Comparison of ENCODE assay signal across 2 cellular contexts in the genomic region with DNA sequence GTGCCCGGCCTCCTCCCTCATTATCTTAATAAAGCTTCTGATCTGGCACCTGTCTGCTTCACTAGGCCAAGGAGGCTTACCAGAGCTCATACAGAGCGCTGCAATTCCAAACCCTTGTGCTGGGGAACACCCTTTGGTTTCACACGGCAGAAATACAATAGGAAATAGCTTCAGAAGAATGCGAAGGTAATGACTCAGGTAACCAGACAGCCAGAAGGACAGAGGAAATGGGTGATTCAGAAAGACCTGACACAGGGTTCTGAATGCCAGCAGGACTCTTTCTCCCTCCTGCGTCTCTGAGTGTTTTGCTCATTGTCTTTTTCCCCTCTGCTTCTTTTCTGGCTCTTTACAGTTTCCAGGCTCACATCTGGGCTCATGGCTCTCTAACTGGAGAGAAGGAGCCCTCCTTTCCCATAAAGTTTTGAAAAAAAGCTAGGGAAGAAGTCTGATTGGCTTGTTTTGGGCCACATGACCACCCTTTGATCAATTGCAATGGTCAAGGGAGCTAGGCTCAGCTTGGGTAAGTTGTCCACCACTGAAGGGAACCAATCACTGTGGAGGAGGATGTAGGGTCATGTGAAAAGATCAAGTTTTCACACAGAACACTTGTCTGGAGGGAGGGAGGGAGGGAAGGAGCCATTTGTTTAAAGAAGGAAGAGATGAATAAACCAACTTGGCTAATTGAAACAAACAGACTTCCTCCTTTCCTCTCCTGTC.
TF ChIP-seq lines count a peak whose summit lies in the region.

No MANE protein-coding gene starts in this region.

TF ChIP-seq in SK-N-SH treated with all-trans-retinoic acid at 6 μM for 48 hours, 23 proteins besides CTCF, POLR2A, EP300 and RAD21 (continued from another document):
- TF ChIP-seq, protein P1, sequence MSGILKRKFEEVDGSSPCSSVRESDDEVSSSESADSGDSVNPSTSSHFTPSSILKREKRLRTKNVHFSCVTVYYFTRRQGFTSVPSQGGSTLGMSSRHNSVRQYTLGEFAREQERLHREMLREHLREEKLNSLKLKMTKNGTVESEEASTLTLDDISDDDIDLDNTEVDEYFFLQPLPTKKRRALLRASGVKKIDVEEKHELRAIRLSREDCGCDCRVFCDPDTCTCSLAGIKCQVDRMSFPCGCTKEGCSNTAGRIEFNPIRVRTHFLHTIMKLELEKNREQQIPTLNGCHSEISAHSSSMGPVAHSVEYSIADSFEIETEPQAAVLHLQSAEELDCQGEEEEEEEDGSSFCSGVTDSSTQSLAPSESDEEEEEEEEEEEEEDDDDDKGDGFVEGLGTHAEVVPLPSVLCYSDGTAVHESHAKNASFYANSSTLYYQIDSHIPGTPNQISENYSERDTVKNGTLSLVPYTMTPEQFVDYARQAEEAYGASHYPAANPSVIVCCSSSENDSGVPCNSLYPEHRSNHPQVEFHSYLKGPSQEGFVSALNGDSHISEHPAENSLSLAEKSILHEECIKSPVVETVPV (CRISPR knock-in tag; IDR thresholded peaks at IDR 0.05), result no peak
- no peak for TF ChIP-seq ZNF8 (CRISPR knock-in tag; IDR thresholded peaks at IDR 0.05)
- TF ChIP-seq ESRRG (CRISPR knock-in tag; IDR thresholded peaks at IDR 0.05), result no peak
- no peak for TF ChIP-seq BACH2 (CRISPR knock-in tag; IDR thresholded peaks at IDR 0.05; ENCODE audit: borderline replicate concordance)
- TF ChIP-seq ZFP30 (CRISPR knock-in tag; IDR thresholded peaks at IDR 0.05), result no peak
- no peak for TF ChIP-seq TCF4 (CRISPR knock-in tag; IDR thresholded peaks at IDR 0.05; ENCODE audit: borderline replicate concordance)
- TF ChIP-seq ZNF565 (CRISPR knock-in tag; conservative IDR thresholded peaks at IDR 0.05; ENCODE audit: low read depth), result no peak
- TF ChIP-seq, protein P2, sequence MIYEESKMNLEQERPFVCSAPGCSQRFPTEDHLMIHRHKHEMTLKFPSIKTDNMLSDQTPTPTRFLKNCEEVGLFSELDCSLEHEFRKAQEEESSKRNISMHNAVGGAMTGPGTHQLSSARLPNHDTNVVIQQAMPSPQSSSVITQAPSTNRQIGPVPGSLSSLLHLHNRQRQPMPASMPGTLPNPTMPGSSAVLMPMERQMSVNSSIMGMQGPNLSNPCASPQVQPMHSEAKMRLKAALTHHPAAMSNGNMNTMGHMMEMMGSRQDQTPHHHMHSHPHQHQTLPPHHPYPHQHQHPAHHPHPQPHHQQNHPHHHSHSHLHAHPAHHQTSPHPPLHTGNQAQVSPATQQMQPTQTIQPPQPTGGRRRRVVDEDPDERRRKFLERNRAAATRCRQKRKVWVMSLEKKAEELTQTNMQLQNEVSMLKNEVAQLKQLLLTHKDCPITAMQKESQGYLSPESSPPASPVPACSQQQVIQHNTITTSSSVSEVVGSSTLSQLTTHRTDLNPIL (CRISPR knock-in tag; IDR thresholded peaks at IDR 0.05; ENCODE audit: low read depth), result no peak
- no peak for TF ChIP-seq SNAI2 (CRISPR knock-in tag; IDR thresholded peaks at IDR 0.05)
- TF ChIP-seq, protein P3, sequence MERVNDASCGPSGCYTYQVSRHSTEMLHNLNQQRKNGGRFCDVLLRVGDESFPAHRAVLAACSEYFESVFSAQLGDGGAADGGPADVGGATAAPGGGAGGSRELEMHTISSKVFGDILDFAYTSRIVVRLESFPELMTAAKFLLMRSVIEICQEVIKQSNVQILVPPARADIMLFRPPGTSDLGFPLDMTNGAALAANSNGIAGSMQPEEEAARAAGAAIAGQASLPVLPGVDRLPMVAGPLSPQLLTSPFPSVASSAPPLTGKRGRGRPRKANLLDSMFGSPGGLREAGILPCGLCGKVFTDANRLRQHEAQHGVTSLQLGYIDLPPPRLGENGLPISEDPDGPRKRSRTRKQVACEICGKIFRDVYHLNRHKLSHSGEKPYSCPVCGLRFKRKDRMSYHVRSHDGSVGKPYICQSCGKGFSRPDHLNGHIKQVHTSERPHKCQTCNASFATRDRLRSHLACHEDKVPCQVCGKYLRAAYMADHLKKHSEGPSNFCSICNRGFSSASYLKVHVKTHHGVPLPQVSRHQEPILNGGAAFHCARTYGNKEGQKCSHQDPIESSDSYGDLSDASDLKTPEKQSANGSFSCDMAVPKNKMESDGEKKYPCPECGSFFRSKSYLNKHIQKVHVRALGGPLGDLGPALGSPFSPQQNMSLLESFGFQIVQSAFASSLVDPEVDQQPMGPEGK (CRISPR knock-in tag; IDR thresholded peaks at IDR 0.05; ENCODE audit: borderline replicate concordance), result no peak
- TF ChIP-seq TOX (CRISPR knock-in tag; IDR thresholded peaks at IDR 0.05; ENCODE audit: borderline replicate concordance), result no peak

TF ChIP-seq in SK-N-SH, 30 proteins besides CTCF, POLR2A, EP300 and RAD21 (continued from another document):
- TF ChIP-seq, protein P4, sequence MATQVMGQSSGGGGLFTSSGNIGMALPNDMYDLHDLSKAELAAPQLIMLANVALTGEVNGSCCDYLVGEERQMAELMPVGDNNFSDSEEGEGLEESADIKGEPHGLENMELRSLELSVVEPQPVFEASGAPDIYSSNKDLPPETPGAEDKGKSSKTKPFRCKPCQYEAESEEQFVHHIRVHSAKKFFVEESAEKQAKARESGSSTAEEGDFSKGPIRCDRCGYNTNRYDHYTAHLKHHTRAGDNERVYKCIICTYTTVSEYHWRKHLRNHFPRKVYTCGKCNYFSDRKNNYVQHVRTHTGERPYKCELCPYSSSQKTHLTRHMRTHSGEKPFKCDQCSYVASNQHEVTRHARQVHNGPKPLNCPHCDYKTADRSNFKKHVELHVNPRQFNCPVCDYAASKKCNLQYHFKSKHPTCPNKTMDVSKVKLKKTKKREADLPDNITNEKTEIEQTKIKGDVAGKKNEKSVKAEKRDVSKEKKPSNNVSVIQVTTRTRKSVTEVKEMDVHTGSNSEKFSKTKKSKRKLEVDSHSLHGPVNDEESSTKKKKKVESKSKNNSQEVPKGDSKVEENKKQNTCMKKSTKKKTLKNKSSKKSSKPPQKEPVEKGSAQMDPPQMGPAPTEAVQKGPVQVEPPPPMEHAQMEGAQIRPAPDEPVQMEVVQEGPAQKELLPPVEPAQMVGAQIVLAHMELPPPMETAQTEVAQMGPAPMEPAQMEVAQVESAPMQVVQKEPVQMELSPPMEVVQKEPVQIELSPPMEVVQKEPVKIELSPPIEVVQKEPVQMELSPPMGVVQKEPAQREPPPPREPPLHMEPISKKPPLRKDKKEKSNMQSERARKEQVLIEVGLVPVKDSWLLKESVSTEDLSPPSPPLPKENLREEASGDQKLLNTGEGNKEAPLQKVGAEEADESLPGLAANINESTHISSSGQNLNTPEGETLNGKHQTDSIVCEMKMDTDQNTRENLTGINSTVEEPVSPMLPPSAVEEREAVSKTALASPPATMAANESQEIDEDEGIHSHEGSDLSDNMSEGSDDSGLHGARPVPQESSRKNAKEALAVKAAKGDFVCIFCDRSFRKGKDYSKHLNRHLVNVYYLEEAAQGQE (IDR thresholded peaks at IDR 0.05; ENCODE audit: low read depth, low read length), result no peak
- TF ChIP-seq JUND (IDR thresholded peaks at IDR 0.05) (no peak), TAF1 (IDR thresholded peaks at IDR 0.05; ENCODE audit: borderline replicate concordance, low read depth, low read length) (no peak), RFX5 (IDR thresholded peaks at IDR 0.05; ENCODE audit: low read length) (no peak)
- TF ChIP-seq, protein P5, sequence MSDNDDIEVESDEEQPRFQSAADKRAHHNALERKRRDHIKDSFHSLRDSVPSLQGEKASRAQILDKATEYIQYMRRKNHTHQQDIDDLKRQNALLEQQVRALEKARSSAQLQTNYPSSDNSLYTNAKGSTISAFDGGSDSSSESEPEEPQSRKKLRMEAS (IDR thresholded peaks at IDR 0.05; ENCODE audit: low read depth), result no peak
